7 cellular contexts compared by ENCODE assay signal in the genomic region with DNA sequence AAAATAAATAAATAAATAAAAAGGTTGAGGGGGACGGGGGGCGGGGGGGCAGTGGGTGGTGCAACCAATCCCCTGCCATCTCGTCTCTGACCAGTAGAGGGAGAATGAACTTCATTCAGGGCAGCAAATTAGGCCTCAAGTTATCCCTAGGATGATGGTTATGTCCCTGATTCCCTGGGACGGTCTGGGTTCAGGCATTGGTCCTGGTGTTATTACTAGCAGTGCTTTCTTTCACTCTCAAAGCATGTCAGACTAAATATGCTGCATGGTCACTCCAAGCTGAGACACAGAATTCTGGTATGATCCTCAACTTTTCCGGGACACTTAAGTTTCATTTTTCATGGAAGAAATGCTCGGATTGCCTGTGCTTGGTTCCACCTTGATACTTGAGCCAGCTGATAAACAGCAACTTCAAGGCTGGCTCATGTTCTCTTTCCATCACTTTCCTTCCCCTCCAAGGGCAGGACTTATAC. TPM values are rescaled to one million over a fixed set of nuclear protein-coding genes. Genes with fewer than 3 reads are reported as not detected.
DNase-seq lines count a peak whose midpoint lies in the region; ATAC-seq and TF ChIP-seq lines count a peak whose summit lies in the region.

No MANE protein-coding gene starts in this region.

- 26 to 53% methylated on average over 5 to 6 of the region's 6 CpGs for WGBS in esophagus squamous epithelium, 2 donors

- H3K27ac ChIP-seq in esophagus squamous epithelium: peak overlapping the region in 1 of 4 donors; percentile 23
- H3K27ac ChIP-seq in neural cell (ENCODE audit: low read length): no peak overlapping the region

- H3K79me2 ChIP-seq in neural cell (replicated peaks; ENCODE audit: insufficient read depth, low read length): no peaks in the 10 kb centered on the region

- intact Hi-C loops in esophagus squamous epithelium (cut with DNase I): no loop called here

- TF ChIP-seq EP300 in Ishikawa (IDR thresholded peaks at IDR 0.05; ENCODE audit: borderline replicate concordance): no peak
- TF ChIP-seq EP300 in neural cell (conservative IDR thresholded peaks at IDR 0.05; ENCODE audit: poor library complexity, severe bottlenecking): no peak

- TF ChIP-seq RAD21 in Ishikawa (IDR thresholded peaks at IDR 0.05; ENCODE audit: low read depth): peak; percentile 52; the same call in 1 of the 2 replicates
- no peak for TF ChIP-seq RAD21 in neural cell (conservative IDR thresholded peaks at IDR 0.05)

- no peaks in the 10 kb centered on the region for H3F3A ChIP-seq in neural cell (ENCODE audit: insufficient read depth, low read length, poor library complexity, severe bottlenecking)

- peaks cover 13 to 45% (median 26%) of the 10 kb centered on the region in 3 donors for H3K4me1 ChIP-seq in esophagus squamous epithelium

- H2AFZ ChIP-seq in neural cell (ENCODE audit: low read depth, low read length): no peak overlapping the region

- H3K36me3 ChIP-seq in esophagus squamous epithelium (peaks cover 0 to 15% (median 0%) of the 10 kb centered on the region in 3 donors), neural cell (ENCODE audit: insufficient read depth, low read length) (no peaks in the 10 kb centered on the region)

- DNase-seq in Daoy (ENCODE audit: low read depth) (peak; percentile 57), SW480 (ENCODE audit: low spot score) (peak; percentile 43), esophagus squamous epithelium (lab: John Stamatoyannopoulos, UW) (no peak), ureter (ENCODE audit: low spot score) (no peak)

- no peak for ATAC-seq in HG02571 (IDR thresholded peaks at IDR 0.05; ENCODE audit: unreplicated experiment)

- H3K9me3 ChIP-seq in esophagus squamous epithelium (no peaks in the 10 kb centered on the region), neural cell (ENCODE audit: low read length) (no peaks in the 10 kb centered on the region)

- H3K9ac ChIP-seq in neural cell (ENCODE audit: low read length): no peak overlapping the region

- H3K27me3 ChIP-seq in esophagus squamous epithelium: no peaks in the 10 kb centered on the region
- no peaks in the 10 kb centered on the region for H3K27me3 ChIP-seq in neural cell (ENCODE audit: insufficient read depth, low read depth, low read length)

- H4K20me1 ChIP-seq in neural cell (ENCODE audit: insufficient read depth): no peaks in the 10 kb centered on the region

- TF ChIP-seq CTCF in esophagus squamous epithelium (IDR thresholded peaks at IDR 0.05): peak; percentile 7 to 79 (median 28)
- TF ChIP-seq CTCF in neural cell (IDR thresholded peaks at IDR 0.05; ENCODE audit: poor library complexity, severe bottlenecking): peak; percentile 37

- H3K9me2 ChIP-seq in neural cell (ENCODE audit: insufficient read depth, low read length): no peaks in the 10 kb centered on the region

- TF ChIP-seq POLR2A in esophagus squamous epithelium (IDR thresholded peaks at IDR 0.05): no peak

- H3K4me2 ChIP-seq in neural cell (ENCODE audit: low read length): no peak overlapping the region

- H3K4me3 ChIP-seq in esophagus squamous epithelium (no peak overlapping the region), neural cell (ENCODE audit: low read length) (no peak overlapping the region)

TF ChIP-seq in Ishikawa, 13 proteins besides CTCF, POLR2A, EP300 and RAD21 (continues in another document):
- TF ChIP-seq CEBPB (IDR thresholded peaks at IDR 0.05) (no peak), CREB1 (IDR thresholded peaks at IDR 0.05; ENCODE audit: low read depth) (no peak), MAX (IDR thresholded peaks at IDR 0.05) (no peak), TEAD4 (IDR thresholded peaks at IDR 0.05) (no peak), TAF1 (IDR thresholded peaks at IDR 0.05; ENCODE audit: low read depth) (no peak), ZBTB7A (IDR thresholded peaks at IDR 0.05; ENCODE audit: low read depth) (no peak), EGR1 (IDR thresholded peaks at IDR 0.05) (no peak), USF1 (IDR thresholded peaks at IDR 0.05) (no peak), TCF12 (IDR thresholded peaks at IDR 0.05; ENCODE audit: low read depth) (no peak), FOXM1 (IDR thresholded peaks at IDR 0.05; ENCODE audit: borderline replicate concordance, low read depth) (no peak), NFIC (IDR thresholded peaks at IDR 0.05) (no peak), YY1 (IDR thresholded peaks at IDR 0.05; ENCODE audit: low read depth) (no peak)

TF ChIP-seq in neural cell, 6 proteins besides CTCF, POLR2A, EP300 and RAD21:
- TF ChIP-seq, protein P1, sequence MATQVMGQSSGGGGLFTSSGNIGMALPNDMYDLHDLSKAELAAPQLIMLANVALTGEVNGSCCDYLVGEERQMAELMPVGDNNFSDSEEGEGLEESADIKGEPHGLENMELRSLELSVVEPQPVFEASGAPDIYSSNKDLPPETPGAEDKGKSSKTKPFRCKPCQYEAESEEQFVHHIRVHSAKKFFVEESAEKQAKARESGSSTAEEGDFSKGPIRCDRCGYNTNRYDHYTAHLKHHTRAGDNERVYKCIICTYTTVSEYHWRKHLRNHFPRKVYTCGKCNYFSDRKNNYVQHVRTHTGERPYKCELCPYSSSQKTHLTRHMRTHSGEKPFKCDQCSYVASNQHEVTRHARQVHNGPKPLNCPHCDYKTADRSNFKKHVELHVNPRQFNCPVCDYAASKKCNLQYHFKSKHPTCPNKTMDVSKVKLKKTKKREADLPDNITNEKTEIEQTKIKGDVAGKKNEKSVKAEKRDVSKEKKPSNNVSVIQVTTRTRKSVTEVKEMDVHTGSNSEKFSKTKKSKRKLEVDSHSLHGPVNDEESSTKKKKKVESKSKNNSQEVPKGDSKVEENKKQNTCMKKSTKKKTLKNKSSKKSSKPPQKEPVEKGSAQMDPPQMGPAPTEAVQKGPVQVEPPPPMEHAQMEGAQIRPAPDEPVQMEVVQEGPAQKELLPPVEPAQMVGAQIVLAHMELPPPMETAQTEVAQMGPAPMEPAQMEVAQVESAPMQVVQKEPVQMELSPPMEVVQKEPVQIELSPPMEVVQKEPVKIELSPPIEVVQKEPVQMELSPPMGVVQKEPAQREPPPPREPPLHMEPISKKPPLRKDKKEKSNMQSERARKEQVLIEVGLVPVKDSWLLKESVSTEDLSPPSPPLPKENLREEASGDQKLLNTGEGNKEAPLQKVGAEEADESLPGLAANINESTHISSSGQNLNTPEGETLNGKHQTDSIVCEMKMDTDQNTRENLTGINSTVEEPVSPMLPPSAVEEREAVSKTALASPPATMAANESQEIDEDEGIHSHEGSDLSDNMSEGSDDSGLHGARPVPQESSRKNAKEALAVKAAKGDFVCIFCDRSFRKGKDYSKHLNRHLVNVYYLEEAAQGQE (IDR thresholded peaks at IDR 0.05; ENCODE audit: borderline replicate concordance): no peak
- TF ChIP-seq SMC3 (conservative IDR thresholded peaks at IDR 0.05; ENCODE audit: poor library complexity): no peak
- no peak for TF ChIP-seq TAF1 (IDR thresholded peaks at IDR 0.05; ENCODE audit: low read depth)
- TF ChIP-seq MXI1 (conservative IDR thresholded peaks at IDR 0.05; ENCODE audit: poor library complexity, severe bottlenecking): no peak
- TF ChIP-seq EZH2 (IDR thresholded peaks at IDR 0.05; ENCODE audit: borderline replicate concordance, insufficient read depth, low read length, poor library complexity, severe bottlenecking): no peak
- TF ChIP-seq POLR2AphosphoS5 (IDR thresholded peaks at IDR 0.05): no peak

RNA-seq across cellular contexts. Expression of gene DAP, which starts 59.4 kb away (rescaled TPM):
- 19.1 and 19.9 TPM in 2 replicates for total RNA-seq in Daoy (2014; rRNA removed; shearing (Covaris generic))
- total RNA-seq in esophagus squamous epithelium (10 to 100 TPM; 15.7 to 35.5 (median 29.5) TPM), ureter (209 TPM)
- polyA plus RNA-seq in neural cell: 9.3 and 10.4 TPM in 2 replicates
- polyA minus RNA-seq in neural cell: 9.0 and 9.3 TPM in 2 replicates

Comparison
In these comparisons a context has a peak if more than half of its experiments do, and no peak if none do; other contexts are left out.
1. DNase-seq: peak in Daoy (single experiment) and SW480 (single experiment); none in esophagus squamous epithelium (single experiment) and ureter (single experiment).